In genomic region chr3:6097021-6097420, GRCh38 we compare ENCODE assay signal across 24 cellular contexts.
DNase-seq lines count a peak whose midpoint lies in the region; ATAC-seq, FAIRE-seq and TF ChIP-seq lines count a peak whose summit lies in the region.
"Had no signal": no experiment of that assay in that cellular context is flagged by ENCODE, and none has a peak within 500 bp of the region (broad histone marks: within the 10 kb centered on the region; RNA-seq: fewer than 3 reads in every experiment).

No MANE protein-coding gene starts in this region.

- no peak overlapping the region for H2BK120ac ChIP-seq in mesenchymal stem cell (ENCODE audit: low read depth, low read length)

- no peak for FAIRE-seq in astrocyte (lab: Jason Lieb, UNC)
- FAIRE-seq: A204.1, D721Med, GM12892, GM19239, H54 had no signal

- H3K79me1 ChIP-seq in mesenchymal stem cell (replicated peaks; ENCODE audit: low read length, poor library complexity, severe bottlenecking), result no peaks in the 10 kb centered on the region

- peak; percentile 50 for DNase-seq in GM12865 (ENCODE audit: low read depth)
- peak; percentile 14 for DNase-seq in astrocyte (ENCODE audit: low read depth)
- DNase-seq in mesenchymal stem cell, result peak; percentile 21
- no peak for DNase-seq in left lung
- DNase-seq: CD4-positive, alpha-beta T cell; CD8-positive, alpha-beta memory T cell; DMS 273 treated with DMSO at 0.1 percent for 48 hours; DMS79; EL; GDM1; GOT3; HFFc6 had no signal

- no peak overlapping the region for H3K23ac ChIP-seq in mesenchymal stem cell (ENCODE audit: low read length in 2 of 2)

- no peak overlapping the region for H2BK15ac ChIP-seq in mesenchymal stem cell (ENCODE audit: low read depth, poor library complexity, severe bottlenecking)

- peaks cover 2% of the 10 kb centered on the region for H3K4me1 Mint-ChIP-seq in astrocyte (ENCODE audit: low read depth, unreplicated experiment)
- H3K4me1 Mint-ChIP-seq: B cell; CD14-positive monocyte; CD8-positive, alpha-beta memory T cell had no signal

- H4K91ac ChIP-seq in mesenchymal stem cell (ENCODE audit: low read length), result no peak overlapping the region

- WGBS in mesenchymal stem cell, result no CpG with 5 or more reads among the region's 2 CpGs

- H3K79me2 ChIP-seq in astrocyte (ENCODE audit: insufficient read depth, low read length), result no peaks in the 10 kb centered on the region

- no peaks in the 10 kb centered on the region for H3K36me3 Mint-ChIP-seq in astrocyte (ENCODE audit: low read depth, unreplicated experiment)
- H3K36me3 Mint-ChIP-seq: CD14-positive monocyte; CD8-positive, alpha-beta memory T cell had no signal

- no peak overlapping the region for H3K27ac ChIP-seq in astrocyte (ENCODE audit: low read depth, low read length)
- no peak overlapping the region for H3K27ac ChIP-seq in mesenchymal stem cell (ENCODE audit: low read length, poor library complexity, severe bottlenecking)
- H3K27ac ChIP-seq in left lung, result no peak overlapping the region
- H3K27ac ChIP-seq: 22Rv1 had no signal

- no peak overlapping the region for H3K4me3 Mint-ChIP-seq in astrocyte (ENCODE audit: unreplicated experiment)
- H3K4me3 Mint-ChIP-seq: B cell; CD14-positive monocyte; CD4-positive, alpha-beta T cell; CD8-positive, alpha-beta memory T cell; HFFc6 had no signal

- H2BK12ac ChIP-seq in mesenchymal stem cell (ENCODE audit: low read length in 2 of 2), result no peak overlapping the region

- no peak overlapping the region for H3K4ac ChIP-seq in mesenchymal stem cell (ENCODE audit: low read depth in 1 of 2, low read length in 2 of 2)

- H3K4me3 ChIP-seq in GM12865 (ENCODE audit: low read depth, low read length), result no peak overlapping the region
- no peak overlapping the region for H3K4me3 ChIP-seq in astrocyte (ENCODE audit: insufficient read depth, low read depth, low read length)
- no peak overlapping the region for H3K4me3 ChIP-seq in mesenchymal stem cell (ENCODE audit: insufficient read depth in 1 of 2, low read depth in 1 of 2, low read length in 2 of 2)
- no peak overlapping the region for H3K4me3 ChIP-seq in left lung
- H3K4me3 ChIP-seq: BLaER1 treated with 17β-estradiol and CSF1 and Interleukin-3, amounts not matched to agents 10 nM and 100 nM; HAP-1 had no signal

- H3K9me3 ChIP-seq in astrocyte (ENCODE audit: insufficient read depth, low read depth, low read length), result no peaks in the 10 kb centered on the region
- no peaks in the 10 kb centered on the region for H3K9me3 ChIP-seq in mesenchymal stem cell (ENCODE audit: control insufficient read depth, low read length)
- peaks cover 0 to 5% of the 10 kb centered on the region in 2 donors for H3K9me3 ChIP-seq in left lung
- H3K9me3 ChIP-seq: BLaER1 treated with 17β-estradiol and CSF1 and Interleukin-3, amounts not matched to agents 10 nM and 100 nM; HAP-1 had no signal

- H4K8ac ChIP-seq in mesenchymal stem cell (ENCODE audit: low read length), result no peak overlapping the region

- intact Hi-C loops in left lung (cut with DNase I), result no loop called here

- H3K9ac ChIP-seq in astrocyte (ENCODE audit: low read length) (no peak overlapping the region), mesenchymal stem cell (ENCODE audit: low read length) (no peak overlapping the region)
- H3K9ac ChIP-seq: BLaER1 treated with 17β-estradiol and CSF1 and Interleukin-3, amounts not matched to agents 10 nM and 100 nM had no signal

- H2BK5ac ChIP-seq in mesenchymal stem cell (ENCODE audit: low read depth, low read length, poor library complexity, severe bottlenecking), result no peak overlapping the region

- no peak overlapping the region for H3K14ac ChIP-seq in mesenchymal stem cell (ENCODE audit: low read length in 2 of 2)

- peaks cover 1% of the 10 kb centered on the region for H3K27me3 Mint-ChIP-seq in astrocyte (ENCODE audit: low read depth, unreplicated experiment)
- H3K27me3 Mint-ChIP-seq: B cell; CD4-positive, alpha-beta T cell; CD8-positive, alpha-beta memory T cell had no signal

- no peak overlapping the region for H3K27ac Mint-ChIP-seq in astrocyte (ENCODE audit: unreplicated experiment)
- H3K27ac Mint-ChIP-seq: B cell; CD14-positive monocyte; CD4-positive, alpha-beta T cell; CD8-positive, alpha-beta memory T cell; HFFc6 had no signal

- no peaks in the 10 kb centered on the region for H3K4me1 ChIP-seq in astrocyte (ENCODE audit: insufficient read depth, low read length)
- H3K4me1 ChIP-seq in mesenchymal stem cell (ENCODE audit: control insufficient read depth, insufficient read depth, low read depth, low read length), result no peaks in the 10 kb centered on the region
- H3K4me1 ChIP-seq in left lung, result no peaks in the 10 kb centered on the region
- H3K4me1 ChIP-seq: HAP-1 had no signal

- H3K18ac ChIP-seq in mesenchymal stem cell (ENCODE audit: low read depth in 1 of 2, low read length in 2 of 2), result no peak overlapping the region

- H3K27me3 ChIP-seq in astrocyte (ENCODE audit: insufficient read depth, low read length) (no peaks in the 10 kb centered on the region), mesenchymal stem cell (ENCODE audit: control insufficient read depth in 1 of 2, insufficient read depth in 1 of 2, low read length in 2 of 2) (no peaks in the 10 kb centered on the region), left lung (no peaks in the 10 kb centered on the region)
- H3K27me3 ChIP-seq: BLaER1 treated with 17β-estradiol and CSF1 and Interleukin-3, amounts not matched to agents 10 nM and 100 nM had no signal

- no peak overlapping the region for H3K4me2 ChIP-seq in astrocyte (ENCODE audit: low read length)
- no peak overlapping the region for H3K4me2 ChIP-seq in mesenchymal stem cell (ENCODE audit: low read length, poor library complexity, severe bottlenecking)

- no peaks in the 10 kb centered on the region for H4K20me1 ChIP-seq in astrocyte (ENCODE audit: insufficient read depth, low read length)
- H4K20me1 ChIP-seq: BLaER1 treated with 17β-estradiol and CSF1 and Interleukin-3, amounts not matched to agents 10 nM and 100 nM had no signal

- TF ChIP-seq CTCF in GM12865 (IDR thresholded peaks at IDR 0.05; ENCODE audit: insufficient read depth, low read depth, low read length, missing control alignments) (no peak), astrocyte (IDR thresholded peaks at IDR 0.05; ENCODE audit: insufficient read depth, low read depth, low read length) (no peak), left lung (IDR thresholded peaks at IDR 0.05) (no peak)

- no peaks in the 10 kb centered on the region for H3K9me3 Mint-ChIP-seq in astrocyte (ENCODE audit: unreplicated experiment)

- H2AFZ ChIP-seq in astrocyte (ENCODE audit: low read depth, low read length) (no peak overlapping the region), mesenchymal stem cell (ENCODE audit: low read depth, low read length) (no peak overlapping the region)

- ATAC-seq in GM19324 (IDR thresholded peaks at IDR 0.05; ENCODE audit: low FRiP score, unreplicated experiment) (no peak), left lung (no peak), GM21390 (IDR thresholded peaks at IDR 0.05; ENCODE audit: unreplicated experiment) (no peak)

- no peaks in the 10 kb centered on the region for H3K36me3 ChIP-seq in astrocyte (ENCODE audit: insufficient read depth, low read length)
- H3K36me3 ChIP-seq in mesenchymal stem cell (ENCODE audit: control insufficient read depth in 1 of 2, insufficient read depth in 2 of 2, low read depth in 1 of 2, low read length in 2 of 2), result no peaks in the 10 kb centered on the region
- no peaks in the 10 kb centered on the region for H3K36me3 ChIP-seq in left lung
- H3K36me3 ChIP-seq: BLaER1 treated with 17β-estradiol and CSF1 and Interleukin-3, amounts not matched to agents 10 nM and 100 nM; HAP-1 had no signal

- H2AK5ac ChIP-seq in mesenchymal stem cell (ENCODE audit: low read length, severe bottlenecking), result no peak overlapping the region

Comparison
In these comparisons a context has a peak if more than half of its experiments do, and no peak if none do; other contexts are left out.
1. DNase-seq: peak in GM12865 (single experiment), astrocyte (single experiment) and mesenchymal stem cell (single experiment); none in left lung (0 of 2).